Comparison of ENCODE assay signal across 14 cellular contexts in the genomic region with DNA sequence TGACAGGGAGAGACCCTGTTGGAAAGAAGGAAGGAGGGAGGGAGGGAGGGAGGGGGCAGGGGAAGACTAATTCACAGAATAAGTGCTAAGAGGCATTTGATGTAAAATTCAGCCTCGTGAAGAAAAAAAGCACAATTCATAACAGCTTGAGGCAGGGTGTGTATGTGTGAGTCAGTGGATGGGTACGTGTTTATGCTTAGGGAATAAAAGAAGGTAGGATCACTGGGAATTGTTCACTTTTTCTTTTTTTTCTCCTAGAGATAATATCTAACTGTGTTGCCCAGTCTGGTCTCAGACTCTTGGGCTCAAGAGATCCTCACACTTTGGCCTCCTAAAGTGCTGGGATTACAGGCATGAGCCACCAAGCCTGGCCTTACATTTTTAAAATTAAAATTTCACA. TPM values are rescaled to one million over a fixed set of nuclear protein-coding genes. Genes with fewer than 3 reads are reported as not detected.
DNase-seq lines count a peak whose midpoint lies in the region; TF ChIP-seq lines count a peak whose summit lies in the region.
"Had no signal": no experiment of that assay in that cellular context is flagged by ENCODE, and none has a peak within 500 bp of the region (broad histone marks: within the 10 kb centered on the region; RNA-seq: fewer than 3 reads in every experiment).

No MANE protein-coding gene starts in this region.

- H3K36me3 Mint-ChIP-seq in osteocyte (ENCODE audit: unreplicated experiment), result peaks cover 17% of the 10 kb centered on the region

- H2AFZ ChIP-seq in PC-9, result no peak overlapping the region

- H3K4me1 Mint-ChIP-seq in osteocyte (ENCODE audit: unreplicated experiment), result peaks cover 19% of the 10 kb centered on the region

- DNase-seq in GM04503 (ENCODE audit: low read depth), result peak; percentile 28
- peak; percentile 24 to 51 for DNase-seq in PC-9
- peak; percentile 83 for DNase-seq in epithelial cell of esophagus (ENCODE audit: low read depth)
- DNase-seq in osteocyte (ENCODE audit: extremely low spot score, unreplicated experiment), result no peak
- no peak for DNase-seq in NCI-H2227 treated with DMSO at 0.1 percent for 48 hours (lab: John Stamatoyannopoulos, UW)
- DNase-seq in activated effector memory CD4-positive, alpha-beta T cell treated with Interleukin-2 at 50 U/mL for 16 hours, result no peak
- DNase-seq in NCI-H2081 (lab: John Stamatoyannopoulos, UW), result no peak
- no peak for DNase-seq in Ammon's horn (ENCODE audit: low spot score)
- DNase-seq: activated CD8-positive, alpha-beta memory T cell treated with anti-CD3 and anti-CD28 coated beads for 24 hours; activated gamma-delta T cell treated with Interleukin-2 at 50 U/mL for 16 hours; CD8-positive, alpha-beta memory T cell; naive B cell; thyroid gland had no signal

- no peaks in the 10 kb centered on the region for H3K27me3 ChIP-seq in PC-9 (ENCODE audit: insufficient read depth, low read depth)
- H3K27me3 ChIP-seq: thyroid gland had no signal

- peak overlapping the region; percentile 49 for H3K27ac ChIP-seq in PC-9
- H3K27ac ChIP-seq: SK-N-MC, thyroid gland had no signal

- no peaks in the 10 kb centered on the region for H3K27me3 Mint-ChIP-seq in osteocyte (ENCODE audit: unreplicated experiment)
- H3K27me3 Mint-ChIP-seq: CD8-positive, alpha-beta memory T cell; naive B cell had no signal

- intact Hi-C loops in PC-9 (cut with micrococcal nuclease; ENCODE audit: unreplicated experiment), result loop anchor here (2.0 to 5.0 kb wide), 2 partner anchors 39 to 86 kb away; partner anchors contain the start of genes POLR2D and WDR33

- H3K79me2 ChIP-seq in PC-9 (ENCODE audit: low read depth), result peaks cover 76% of the 10 kb centered on the region

- no peaks in the 10 kb centered on the region for H3K9me3 Mint-ChIP-seq in osteocyte (ENCODE audit: unreplicated experiment)
- H3K9me3 Mint-ChIP-seq: CD8-positive, alpha-beta memory T cell; naive B cell had no signal

- POLR2A ChIA-PET in PC-9 (lab: Charles Lee; ENCODE audit: unreplicated experiment), result no interaction called here

- H3K27ac Mint-ChIP-seq in osteocyte (ENCODE audit: unreplicated experiment), result peak overlapping the region; percentile 42

- peaks cover 21% of the 10 kb centered on the region; the same call in 1 of the 2 replicates for H3K4me1 ChIP-seq in PC-9 (replicated peaks; ENCODE audit: insufficient read depth)

- H3K4me2 ChIP-seq in PC-9, result no peak overlapping the region

- peaks cover 21% of the 10 kb centered on the region for H3F3A ChIP-seq in PC-9 (ENCODE audit: insufficient read depth, low read depth)

- no peaks in the 10 kb centered on the region for H3K9me3 ChIP-seq in PC-9 (ENCODE audit: insufficient read depth, low read depth)
- H3K9me3 ChIP-seq: thyroid gland had no signal

- TF ChIP-seq CTCF in PC-9 (conservative IDR thresholded peaks at IDR 0.05) (no peak), epithelial cell of esophagus (IDR thresholded peaks at IDR 0.05; ENCODE audit: insufficient read depth, low read depth, low read length, missing control alignments) (no peak), osteocyte (IDR thresholded peaks at IDR 0.05) (no peak)

- H4K20me1 ChIP-seq in PC-9 (ENCODE audit: insufficient read depth), result peaks cover 73% of the 10 kb centered on the region

- peaks cover 23% of the 10 kb centered on the region for H3K36me3 ChIP-seq in PC-9 (ENCODE audit: low read depth)

- H3K4me3 ChIP-seq in PC-9, result no peak overlapping the region
- no peak overlapping the region for H3K4me3 ChIP-seq in epithelial cell of esophagus (ENCODE audit: low read length)
- H3K4me3 ChIP-seq: SK-N-MC, thyroid gland had no signal

- CTCF ChIA-PET in PC-9 (lab: Charles Lee), result interaction anchor here (0.6 kb wide), 1 partner anchor 407 kb away, joined by 3 read pairs; no protein-coding TSS in a partner anchor

- no TSS peak for BruUV-seq in PC-9 (replicated peaks; lab: Mats Ljungman, UMichigan)

- no peak overlapping the region for H3K4me3 Mint-ChIP-seq in osteocyte (ENCODE audit: unreplicated experiment)
- H3K4me3 Mint-ChIP-seq: CD8-positive, alpha-beta memory T cell had no signal

- H3K9me2 ChIP-seq in PC-9 (ENCODE audit: insufficient read depth), result no peaks in the 10 kb centered on the region

RNA-seq across cellular contexts. Expression of gene WDR33, which starts 39.2 kb away (rescaled TPM):
- total RNA-seq in PC-9 (2021), result 53.7 and 59.3 TPM in 2 replicates
- 37.9 and 43.3 TPM in 2 replicates for total RNA-seq in osteocyte

Comparison
In these comparisons a context has a peak if more than half of its experiments do, and no peak if none do; other contexts are left out.
1. DNase-seq: peak in GM04503 (single experiment), PC-9 (2 of 2) and epithelial cell of esophagus (single experiment); none in osteocyte (single experiment), NCI-H2227 treated with DMSO at 0.1 percent for 48 hours (single experiment), activated effector memory CD4-positive, alpha-beta T cell treated with Interleukin-2 at 50 U/mL for 16 hours (single experiment), NCI-H2081 (0 of 2) and Ammon's horn (single experiment).